In the genomic region with DNA sequence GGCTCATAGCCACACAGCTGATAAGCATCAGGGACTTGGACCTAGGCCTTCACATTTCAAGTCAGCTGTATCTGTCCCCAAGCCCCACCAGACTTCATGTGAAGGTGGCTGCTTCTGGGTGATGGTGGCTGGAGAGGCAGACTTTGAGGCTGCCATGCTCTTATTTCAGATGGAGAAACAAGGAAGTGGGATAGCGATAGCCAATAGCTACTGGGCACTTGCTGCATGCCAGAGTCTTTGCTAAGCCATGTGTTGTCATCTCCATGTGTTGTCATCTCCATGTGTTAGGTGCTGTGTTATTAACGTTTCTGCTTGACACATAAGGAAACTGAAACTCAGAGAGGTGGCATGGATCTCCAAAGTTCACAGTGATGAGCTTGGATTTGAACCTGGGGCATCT, we compare ENCODE assay signal across 1 cellular context.
TF ChIP-seq lines count a peak whose summit lies in the region.

No MANE protein-coding gene starts in this region.

TF ChIP-seq in HepG2, 621 proteins besides CTCF, POLR2A, EP300 and RAD21 (continued from another document):
- TF ChIP-seq, protein P1, sequence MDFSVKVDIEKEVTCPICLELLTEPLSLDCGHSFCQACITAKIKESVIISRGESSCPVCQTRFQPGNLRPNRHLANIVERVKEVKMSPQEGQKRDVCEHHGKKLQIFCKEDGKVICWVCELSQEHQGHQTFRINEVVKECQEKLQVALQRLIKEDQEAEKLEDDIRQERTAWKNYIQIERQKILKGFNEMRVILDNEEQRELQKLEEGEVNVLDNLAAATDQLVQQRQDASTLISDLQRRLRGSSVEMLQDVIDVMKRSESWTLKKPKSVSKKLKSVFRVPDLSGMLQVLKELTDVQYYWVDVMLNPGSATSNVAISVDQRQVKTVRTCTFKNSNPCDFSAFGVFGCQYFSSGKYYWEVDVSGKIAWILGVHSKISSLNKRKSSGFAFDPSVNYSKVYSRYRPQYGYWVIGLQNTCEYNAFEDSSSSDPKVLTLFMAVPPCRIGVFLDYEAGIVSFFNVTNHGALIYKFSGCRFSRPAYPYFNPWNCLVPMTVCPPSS (IDR thresholded peaks at IDR 0.05) = no peak
- TF ChIP-seq BRD4 (CRISPR knock-in tag; IDR thresholded peaks at IDR 0.05) = no peak
- TF ChIP-seq, protein P2, sequence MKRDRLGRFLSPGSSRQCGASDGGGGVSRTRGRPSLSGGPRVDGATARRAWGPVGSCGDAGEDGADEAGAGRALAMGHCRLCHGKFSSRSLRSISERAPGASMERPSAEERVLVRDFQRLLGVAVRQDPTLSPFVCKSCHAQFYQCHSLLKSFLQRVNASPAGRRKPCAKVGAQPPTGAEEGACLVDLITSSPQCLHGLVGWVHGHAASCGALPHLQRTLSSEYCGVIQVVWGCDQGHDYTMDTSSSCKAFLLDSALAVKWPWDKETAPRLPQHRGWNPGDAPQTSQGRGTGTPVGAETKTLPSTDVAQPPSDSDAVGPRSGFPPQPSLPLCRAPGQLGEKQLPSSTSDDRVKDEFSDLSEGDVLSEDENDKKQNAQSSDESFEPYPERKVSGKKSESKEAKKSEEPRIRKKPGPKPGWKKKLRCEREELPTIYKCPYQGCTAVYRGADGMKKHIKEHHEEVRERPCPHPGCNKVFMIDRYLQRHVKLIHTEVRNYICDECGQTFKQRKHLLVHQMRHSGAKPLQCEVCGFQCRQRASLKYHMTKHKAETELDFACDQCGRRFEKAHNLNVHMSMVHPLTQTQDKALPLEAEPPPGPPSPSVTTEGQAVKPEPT (CRISPR knock-in tag; IDR thresholded peaks at IDR 0.05; ENCODE audit: low read depth) = no peak
- TF ChIP-seq, protein P3, sequence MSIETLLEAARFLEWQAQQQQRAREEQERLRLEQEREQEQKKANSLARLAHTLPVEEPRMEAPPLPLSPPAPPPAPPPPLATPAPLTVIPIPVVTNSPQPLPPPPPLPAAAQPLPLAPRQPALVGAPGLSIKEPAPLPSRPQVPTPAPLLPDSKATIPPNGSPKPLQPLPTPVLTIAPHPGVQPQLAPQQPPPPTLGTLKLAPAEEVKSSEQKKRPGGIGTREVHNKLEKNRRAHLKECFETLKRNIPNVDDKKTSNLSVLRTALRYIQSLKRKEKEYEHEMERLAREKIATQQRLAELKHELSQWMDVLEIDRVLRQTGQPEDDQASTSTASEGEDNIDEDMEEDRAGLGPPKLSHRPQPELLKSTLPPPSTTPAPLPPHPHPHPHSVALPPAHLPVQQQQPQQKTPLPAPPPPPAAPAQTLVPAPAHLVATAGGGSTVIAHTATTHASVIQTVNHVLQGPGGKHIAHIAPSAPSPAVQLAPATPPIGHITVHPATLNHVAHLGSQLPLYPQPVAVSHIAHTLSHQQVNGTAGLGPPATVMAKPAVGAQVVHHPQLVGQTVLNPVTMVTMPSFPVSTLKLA (IDR thresholded peaks at IDR 0.05) = peak; percentile 91
TF ChIP-seq in HepG2: peak in this region for 1.
